ENCODE assay signal across 9 cellular contexts in genomic region chr5:163565492-163565891, GRCh38.
DNase-seq lines count a peak whose midpoint lies in the region; ATAC-seq, FAIRE-seq and TF ChIP-seq lines count a peak whose summit lies in the region.
"Had no signal": no experiment of that assay in that cellular context is flagged by ENCODE, and none has a peak within 500 bp of the region (broad histone marks: within the 10 kb centered on the region; RNA-seq: fewer than 3 reads in every experiment).

No MANE protein-coding gene starts in this region.

- BruUV-seq in Caco-2 (replicated peaks; lab: Mats Ljungman, UMichigan), result no TSS peak

- no peaks in the 10 kb centered on the region for H3K9me3 ChIP-seq in Caco-2
- H3K9me3 ChIP-seq: neutrophil had no signal

- peak; percentile 75 for FAIRE-seq in bronchial epithelial cell (lab: Jason Lieb, UNC)

- peak; percentile 3 for ATAC-seq in HG03064 (IDR thresholded peaks at IDR 0.05; ENCODE audit: low read depth, unreplicated experiment)

- no peak overlapping the region for H3K27ac Mint-ChIP-seq in Caco-2 (ENCODE audit: unreplicated experiment)
- no peak overlapping the region for H3K27ac Mint-ChIP-seq in mesothelial cell of epicardium

- H3K4me3 Mint-ChIP-seq in Caco-2 (ENCODE audit: unreplicated experiment), result peak overlapping the region; percentile 45
- peak overlapping the region; percentile 61 for H3K4me3 Mint-ChIP-seq in mesothelial cell of epicardium

- H3K9me3 Mint-ChIP-seq in Caco-2 (ENCODE audit: unreplicated experiment) (no peaks in the 10 kb centered on the region), mesothelial cell of epicardium (no peaks in the 10 kb centered on the region)

- DNase-seq in Caco-2 (no peak), bronchial epithelial cell (ENCODE audit: low read depth) (no peak), mesothelial cell of epicardium (ENCODE audit: low spot score in 2 of 2, unreplicated experiment in 2 of 2) (no peak), glomerular visceral epithelial cell (ENCODE audit: extremely low spot score) (no peak), germinal center (ENCODE audit: low spot score) (no peak), NCI-H524 treated with DMSO at 0.1 percent for 48 hours (lab: John Stamatoyannopoulos, UW) (no peak), cerebellar cortex (ENCODE audit: low spot score) (no peak)

- peaks cover 8% of the 10 kb centered on the region for H3K4me1 Mint-ChIP-seq in Caco-2 (ENCODE audit: low read depth, unreplicated experiment)
- H3K4me1 Mint-ChIP-seq in mesothelial cell of epicardium, result peaks cover 35% of the 10 kb centered on the region

- H3K36me3 ChIP-seq in Caco-2 (ENCODE audit: control insufficient read depth, insufficient read depth, low read length) (no peaks in the 10 kb centered on the region), bronchial epithelial cell (ENCODE audit: control insufficient read depth, insufficient read depth, low read length) (no peaks in the 10 kb centered on the region)
- H3K36me3 ChIP-seq: neutrophil had no signal

- TF ChIP-seq CTCF in Caco-2 (IDR thresholded peaks at IDR 0.05; ENCODE audit: insufficient read depth in 1 of 2, low read depth in 1 of 2, low read length in 1 of 2, severe bottlenecking in 1 of 2, unreplicated experiment in 1 of 2) (no peak), bronchial epithelial cell (IDR thresholded peaks at IDR 0.05; ENCODE audit: insufficient read depth, low read length, severe bottlenecking) (no peak), mesothelial cell of epicardium (IDR thresholded peaks at IDR 0.05; ENCODE audit: unreplicated experiment) (no peak)

- POLR2A ChIA-PET in Caco-2 (lab: Charles Lee), result no interaction called here

- H3K27me3 ChIP-seq in Caco-2 (replicated peaks; ENCODE audit: control insufficient read depth, insufficient read depth, low read length) (peaks cover 2% of the 10 kb centered on the region; the same call in 1 of the 2 replicates), bronchial epithelial cell (ENCODE audit: control insufficient read depth, insufficient read depth, low read length) (peaks cover 5% of the 10 kb centered on the region)

- 0 out of 2 replicates have a peak, but pooled peaks cover 3% of the 10 kb centered on the region for H3K4me1 ChIP-seq in Caco-2

- H3K4me3 ChIP-seq in Caco-2 (ENCODE audit: low read depth, low read length) (no peak overlapping the region), bronchial epithelial cell (ENCODE audit: low read depth, low read length) (no peak overlapping the region)

- CTCF ChIA-PET in Caco-2 (lab: Charles Lee), result interaction anchor here (1.0 kb wide), 1 partner anchor 31 kb away, joined by 7 read pairs; no protein-coding TSS in a partner anchor

- H3K36me3 Mint-ChIP-seq in Caco-2 (ENCODE audit: insufficient read depth, unreplicated experiment) (no peaks in the 10 kb centered on the region), mesothelial cell of epicardium (no peaks in the 10 kb centered on the region)

- H3K27me3 Mint-ChIP-seq in Caco-2 (ENCODE audit: insufficient read depth, unreplicated experiment), result peaks cover 20% of the 10 kb centered on the region
- H3K27me3 Mint-ChIP-seq in mesothelial cell of epicardium (ENCODE audit: low read depth), result peaks cover 65% of the 10 kb centered on the region

- intact Hi-C loops in Caco-2 (cut with micrococcal nuclease; ENCODE audit: unreplicated experiment), result loop anchor here (2.0 to 10.0 kb wide), 3 partner anchors 259 to 1643 kb away; no protein-coding TSS in a partner anchor
